Comparison of ENCODE assay signal across 8 cellular contexts in the genomic region with DNA sequence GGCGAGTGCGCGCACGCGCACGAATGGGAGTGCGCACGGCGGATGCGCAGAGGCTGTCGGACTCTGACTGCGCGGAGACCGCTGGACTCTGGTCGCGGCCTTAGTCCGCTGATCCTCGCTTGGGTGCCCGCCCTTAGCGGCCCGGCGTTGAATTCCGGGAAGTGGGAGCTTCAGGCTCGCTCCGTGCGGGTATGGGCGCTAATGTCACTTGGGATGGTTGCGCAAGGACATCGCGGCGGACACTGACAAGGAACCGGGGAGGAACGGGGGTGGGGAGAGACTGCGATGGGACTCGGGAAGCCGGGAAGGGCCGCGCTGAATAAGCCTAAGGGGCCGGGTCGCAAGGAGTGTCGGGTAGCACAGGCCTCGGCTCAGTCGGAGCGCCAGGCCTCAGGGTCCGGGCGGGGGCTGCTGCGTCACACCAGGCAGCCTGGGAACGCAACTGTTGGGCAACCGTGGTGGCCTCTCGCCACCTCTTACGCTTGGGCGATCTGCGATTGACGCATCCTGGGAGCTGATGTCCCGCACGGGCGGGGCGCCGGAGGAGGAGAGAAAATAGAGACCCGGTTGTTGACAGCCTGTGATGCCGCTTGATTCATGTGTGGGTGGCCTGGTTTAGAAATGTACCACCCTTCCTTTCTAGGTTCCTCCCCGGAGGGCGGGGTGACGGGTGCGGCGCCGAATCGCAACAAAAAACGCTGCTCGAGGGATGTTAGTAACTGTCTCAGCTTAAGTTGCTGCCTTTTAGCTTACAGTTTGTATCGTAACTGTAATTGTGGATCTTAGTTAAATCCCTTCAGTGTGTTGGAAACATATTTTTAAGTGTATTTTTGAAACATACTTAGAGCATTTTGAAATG. TPM values are rescaled to one million over a fixed set of nuclear protein-coding genes. Genes with fewer than 3 reads are reported as not detected.
DNase-seq lines count a peak whose midpoint lies in the region; ATAC-seq, FAIRE-seq and TF ChIP-seq lines count a peak whose summit lies in the region.

No MANE protein-coding gene starts in this region.

- H3K36me3 Mint-ChIP-seq in T-helper 1 cell treated with Interleukin-12 subunit alpha and Interleukin-12 subunit beta and Interleukin-4 antibody, amounts not matched to agents 30 μg/mL and 1 μg/mL, for 36 hours (ENCODE audit: low read depth): peaks cover 20% of the 10 kb centered on the region
- peaks cover 4% of the 10 kb centered on the region for H3K36me3 Mint-ChIP-seq in progenitor cell of endocrine pancreas (ENCODE audit: insufficient read depth)

- TF ChIP-seq POLR2A in GM12892 (IDR thresholded peaks at IDR 0.05; ENCODE audit: low read depth, low read length): peak; percentile 88

- intact Hi-C loops in left ventricle myocardium superior (cut with micrococcal nuclease): no loop called here

- ATAC-seq in HG02763 (IDR thresholded peaks at IDR 0.05; ENCODE audit: unreplicated experiment): peak; percentile 63
- ATAC-seq in left ventricle myocardium superior: peak; percentile 79

- peaks cover 43% of the 10 kb centered on the region for H3K4me1 Mint-ChIP-seq in T-helper 1 cell treated with Interleukin-12 subunit alpha and Interleukin-12 subunit beta and Interleukin-4 antibody, amounts not matched to agents 30 μg/mL and 1 μg/mL, for 36 hours (ENCODE audit: low read depth)
- peaks cover 20% of the 10 kb centered on the region for H3K4me1 Mint-ChIP-seq in progenitor cell of endocrine pancreas (ENCODE audit: low read depth)

- DNase-seq in GM12892 (ENCODE audit: insufficient read length): peak; percentile 59
- DNase-seq in NCI-H1436 treated with DMSO at 0.1 percent for 48 hours (lab: John Stamatoyannopoulos, UW): peak; percentile 55
- DNase-seq in amygdala (lab: John Stamatoyannopoulos, UW): peak in 55 of 56 donors; percentile 66 to 95 (median 86)
- DNase-seq in left ventricle myocardium superior: peak; percentile 95
- peak; percentile 58 for DNase-seq in progenitor cell of endocrine pancreas (ENCODE audit: low spot score, unreplicated experiment)
- peak; percentile 94 for DNase-seq in ureter (ENCODE audit: low spot score)

- H3K27me3 Mint-ChIP-seq in T-helper 1 cell treated with Interleukin-12 subunit alpha and Interleukin-12 subunit beta and Interleukin-4 antibody, amounts not matched to agents 30 μg/mL and 1 μg/mL, for 36 hours (ENCODE audit: low read depth): no peaks in the 10 kb centered on the region
- H3K27me3 Mint-ChIP-seq in progenitor cell of endocrine pancreas: no peaks in the 10 kb centered on the region

- H3K9me3 Mint-ChIP-seq in T-helper 1 cell treated with Interleukin-12 subunit alpha and Interleukin-12 subunit beta and Interleukin-4 antibody, amounts not matched to agents 30 μg/mL and 1 μg/mL, for 36 hours: no peaks in the 10 kb centered on the region
- no peaks in the 10 kb centered on the region for H3K9me3 Mint-ChIP-seq in progenitor cell of endocrine pancreas (ENCODE audit: low read depth)

- no peak for FAIRE-seq in GM12892 (lab: Jason Lieb, UNC)

- H3K27ac Mint-ChIP-seq in T-helper 1 cell treated with Interleukin-12 subunit alpha and Interleukin-12 subunit beta and Interleukin-4 antibody, amounts not matched to agents 30 μg/mL and 1 μg/mL, for 36 hours: peak overlapping the region; percentile 99
- peak overlapping the region; percentile 100 for H3K27ac Mint-ChIP-seq in progenitor cell of endocrine pancreas

- H3K4me3 Mint-ChIP-seq in T-helper 1 cell treated with Interleukin-12 subunit alpha and Interleukin-12 subunit beta and Interleukin-4 antibody, amounts not matched to agents 30 μg/mL and 1 μg/mL, for 36 hours: peak overlapping the region; percentile 94
- H3K4me3 Mint-ChIP-seq in progenitor cell of endocrine pancreas (ENCODE audit: low read depth): peak overlapping the region; percentile 96

- TF ChIP-seq CTCF in progenitor cell of endocrine pancreas (IDR thresholded peaks at IDR 0.05; ENCODE audit: unreplicated experiment): no peak

RNA-seq across cellular contexts. Expression of a gene that starts 0.5 kb away (rescaled TPM):
- polyA plus RNA-seq in GM12892 (2012; ENCODE audit: missing spikeins): 29.0 TPM
- total RNA-seq in left ventricle myocardium superior: 11.5 TPM
- 61.0 and 62.7 TPM in 2 replicates for total RNA-seq in progenitor cell of endocrine pancreas
- total RNA-seq in ureter: 53.5 TPM

Comparison
In these comparisons a context has a peak if more than half of its experiments do, and no peak if none do; other contexts are left out.
1. Peak in every context shown above with its lines: DNase-seq and ATAC-seq.